In the genomic region with DNA sequence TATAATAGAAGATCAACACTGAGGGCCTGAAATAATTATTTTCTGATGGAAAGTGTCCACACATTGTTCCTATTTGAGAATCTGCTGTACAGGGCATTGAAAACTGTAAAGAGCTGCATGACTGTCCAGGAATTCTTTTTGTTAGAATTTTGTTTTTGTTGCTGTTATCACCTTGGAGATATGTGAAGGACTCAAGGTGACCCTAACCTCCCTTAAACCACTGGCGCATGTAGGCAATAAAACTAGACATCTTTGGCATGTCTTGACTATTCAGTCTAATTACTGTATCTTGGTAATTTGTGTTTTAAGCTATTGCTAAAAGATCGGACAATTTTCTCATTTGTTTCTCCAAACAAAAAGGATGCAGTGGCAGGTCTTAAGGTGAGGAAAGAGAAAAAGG, we compare ENCODE assay signal across 31 cellular contexts. TPM values are rescaled to one million over a fixed set of nuclear protein-coding genes. Genes with fewer than 3 reads are reported as not detected.
"Had no signal": no experiment of that assay in that cellular context is flagged by ENCODE, and none has a peak within 500 bp of the region (broad histone marks: within the 10 kb centered on the region; RNA-seq: fewer than 3 reads in every experiment).

No MANE protein-coding gene starts in this region.

- H3K27ac Mint-ChIP-seq: activated CD4-positive, alpha-beta memory T cell treated with anti-CD3 and anti-CD28 coated beads, Interleukin-2, amount 10 ng/mL, durations not matched to agents 7 days and 5 days; activated CD4-positive, alpha-beta T cell treated with anti-CD3 and anti-CD28 coated beads, Interleukin-2, amount 10 ng/mL, durations not matched to agents 7 days and 5 days; activated naive CD4-positive, alpha-beta T cell treated with anti-CD3 and anti-CD28 coated beads, Interleukin-2, amount 50 U/mL, for 24 hours; activated T-helper 2 cell treated with anti-CD3 and anti-CD28 coated beads, Interferon-gamma antibody, Interleukin-2, Interleukin-4, amounts not matched to agents 10 μg/mL and 5 μg/mL and 100 μg/mL, durations not matched to agents 14 hours and 24 hours and 36 hours; naive B cell; progenitor cell of endocrine pancreas; stimulated activated memory B cell treated with anti-CD40 and anti-IgM and Interleukin-4, amounts not matched to agents 10 μg/mL and 1 μg/mL and 100 μg/mL, for 72 hours; WTC11 had no signal

- ATAC-seq: gastroesophageal sphincter; stimulated activated memory B cell treated with anti-CD40 and anti-IgM and Interleukin-4, amounts not matched to agents 10 μg/mL and 1 μg/mL and 100 μg/mL, for 72 hours; WTC11 had no signal

- H3K4me3 Mint-ChIP-seq: activated CD4-positive, alpha-beta memory T cell treated with anti-CD3 and anti-CD28 coated beads, Interleukin-2, amount 10 ng/mL, durations not matched to agents 7 days and 5 days; activated CD4-positive, alpha-beta T cell treated with anti-CD3 and anti-CD28 coated beads, Interleukin-2, amount 10 ng/mL, durations not matched to agents 7 days and 5 days; activated naive CD4-positive, alpha-beta T cell treated with anti-CD3 and anti-CD28 coated beads, Interleukin-2, amount 50 U/mL, for 24 hours; brain; naive B cell; stimulated activated memory B cell treated with anti-CD40 and anti-IgM and Interleukin-4, amounts not matched to agents 10 μg/mL and 1 μg/mL and 100 μg/mL, for 72 hours; WTC11 had no signal

- DNase-seq: activated CD4-positive, alpha-beta memory T cell treated with anti-CD3 and anti-CD28 coated beads, Interleukin-2, amount 10 ng/mL, durations not matched to agents 7 days and 5 days; activated CD4-positive, alpha-beta T cell treated with anti-CD3 and anti-CD28 coated beads for 1 hour; activated CD4-positive, alpha-beta T cell treated with anti-CD3 and anti-CD28 coated beads, Interleukin-2, amount 10 ng/mL, durations not matched to agents 7 days and 5 days; activated T-cell treated with anti-CD3 and anti-CD28 coated beads, Interleukin-2, amount 50 U/mL, for 48 hours; anterior cingulate cortex; cerebellar nuclear complex; colonic mucosa; effector CD8-positive, alpha-beta T cell; head of caudate nucleus; hippocampal formation; mammary epithelial cell; naive B cell; ovary; retina; sigmoid colon; small intestine; stimulated activated CD4-positive, alpha-beta T cell treated with anti-CD3 and anti-CD28 coated beads, Interleukin-1b, Interleukin-23, amount 100 ng/mL, for 48 hours; stimulated activated CD4-positive, alpha-beta T cell treated with anti-CD3 and anti-CD28 coated beads, Interleukin-4, amount 100 ng/mL, for 4 hours; stimulated activated CD8-positive, alpha-beta memory T cell treated with anti-CD3 and anti-CD28 coated beads, Interleukin-4, amount 100 ng/mL, for 48 hours; T-helper 2 cell had no signal

- FAIRE-seq: endometrium, small intestine had no signal

- H3K4me3 ChIP-seq: cardiac muscle cell, colonic mucosa, gastroesophageal sphincter, ovary, sigmoid colon, tibial nerve had no signal

- H3K9me3 Mint-ChIP-seq: activated CD4-positive, alpha-beta memory T cell treated with anti-CD3 and anti-CD28 coated beads, Interleukin-2, amount 10 ng/mL, durations not matched to agents 7 days and 5 days; activated CD4-positive, alpha-beta T cell treated with anti-CD3 and anti-CD28 coated beads, Interleukin-2, amount 10 ng/mL, durations not matched to agents 7 days and 5 days; activated naive CD4-positive, alpha-beta T cell treated with anti-CD3 and anti-CD28 coated beads, Interleukin-2, amount 50 U/mL, for 24 hours; activated T-helper 2 cell treated with anti-CD3 and anti-CD28 coated beads, Interferon-gamma antibody, Interleukin-2, Interleukin-4, amounts not matched to agents 10 μg/mL and 5 μg/mL and 100 μg/mL, durations not matched to agents 14 hours and 24 hours and 36 hours; naive B cell; stimulated activated memory B cell treated with anti-CD40 and anti-IgM and Interleukin-4, amounts not matched to agents 10 μg/mL and 1 μg/mL and 100 μg/mL, for 72 hours; WTC11 had no signal

- H3K4me1 Mint-ChIP-seq: activated CD4-positive, alpha-beta T cell treated with anti-CD3 and anti-CD28 coated beads, Interleukin-2, amount 10 ng/mL, durations not matched to agents 7 days and 5 days; activated naive CD4-positive, alpha-beta T cell treated with anti-CD3 and anti-CD28 coated beads, Interleukin-2, amount 50 U/mL, for 24 hours; naive B cell; stimulated activated memory B cell treated with anti-CD40 and anti-IgM and Interleukin-4, amounts not matched to agents 10 μg/mL and 1 μg/mL and 100 μg/mL, for 72 hours; WTC11 had no signal

- H3K36me3 Mint-ChIP-seq: activated naive CD4-positive, alpha-beta T cell treated with anti-CD3 and anti-CD28 coated beads, Interleukin-2, amount 50 U/mL, for 24 hours; brain; naive B cell; stimulated activated memory B cell treated with anti-CD40 and anti-IgM and Interleukin-4, amounts not matched to agents 10 μg/mL and 1 μg/mL and 100 μg/mL, for 72 hours; WTC11 had no signal

- H3K27me3 Mint-ChIP-seq: activated CD4-positive, alpha-beta memory T cell treated with anti-CD3 and anti-CD28 coated beads, Interleukin-2, amount 10 ng/mL, durations not matched to agents 7 days and 5 days; activated naive CD4-positive, alpha-beta T cell treated with anti-CD3 and anti-CD28 coated beads, Interleukin-2, amount 50 U/mL, for 24 hours; brain; progenitor cell of endocrine pancreas; stimulated activated memory B cell treated with anti-CD40 and anti-IgM and Interleukin-4, amounts not matched to agents 10 μg/mL and 1 μg/mL and 100 μg/mL, for 72 hours had no signal

RNA-seq across cellular contexts. Expression of gene SMIM10, which starts 55.5 kb away (rescaled TPM):
- polyA plus RNA-seq: neural cell had no signal
